In the genomic region with DNA sequence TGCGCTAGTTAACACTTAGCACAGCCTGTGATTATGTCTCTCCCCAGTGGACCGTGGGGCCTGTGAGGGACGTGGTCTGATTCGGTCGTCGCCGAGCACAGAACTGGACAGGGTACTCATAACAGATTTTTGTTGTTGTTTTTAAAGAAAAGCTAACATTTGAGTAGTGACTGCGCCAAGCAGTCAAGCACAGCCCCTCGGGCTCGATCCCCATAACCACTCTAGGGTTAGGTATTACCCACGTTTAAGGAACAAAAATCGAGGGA, we compare ENCODE assay signal across 8 cellular contexts. TPM values are rescaled to one million over a fixed set of nuclear protein-coding genes. Genes with fewer than 3 reads are reported as not detected.
DNase-seq lines count a peak whose midpoint lies in the region; ATAC-seq and TF ChIP-seq lines count a peak whose summit lies in the region.

No MANE protein-coding gene starts in this region.

- no peaks in the 10 kb centered on the region for H3K27me3 ChIP-seq in Loucy (ENCODE audit: insufficient read depth, low read length, poor library complexity, severe bottlenecking)
- no peaks in the 10 kb centered on the region for H3K27me3 ChIP-seq in ectodermal cell (ENCODE audit: control insufficient read depth, insufficient read depth, low read length, poor library complexity, severe bottlenecking)
- H3K27me3 ChIP-seq in neural progenitor cell: no peaks in the 10 kb centered on the region

- no peak for TF ChIP-seq POLR2A in GM18505 (IDR thresholded peaks at IDR 0.05; ENCODE audit: borderline replicate concordance, extremely low read depth, insufficient read depth, insufficient read length)

- H4K20me1 ChIP-seq in Loucy (ENCODE audit: insufficient read depth, low read length, poor library complexity, severe bottlenecking): peaks cover 33% of the 10 kb centered on the region
- H4K20me1 ChIP-seq in neural progenitor cell (ENCODE audit: low read depth): peaks cover 38% of the 10 kb centered on the region

- peaks cover 34% of the 10 kb centered on the region for H3K79me2 ChIP-seq in Loucy (ENCODE audit: insufficient read depth, low read length)
- peaks cover 60% of the 10 kb centered on the region for H3K79me2 ChIP-seq in neural progenitor cell (ENCODE audit: low read depth)

- H3K4me3 Mint-ChIP-seq in CD14-positive monocyte (peak overlapping the region; percentile 88 to 92), neural progenitor cell (peak overlapping the region; percentile 90)

- peak overlapping the region; percentile 95 for H3K27ac ChIP-seq in ectodermal cell (ENCODE audit: insufficient read depth, low read depth, low read length, poor library complexity, severe bottlenecking)
- H3K27ac ChIP-seq in neural progenitor cell: no peak overlapping the region

- no peaks in the 10 kb centered on the region for H3K9me3 ChIP-seq in Loucy (ENCODE audit: insufficient read depth, low read depth, low read length)
- H3K9me3 ChIP-seq in ectodermal cell (ENCODE audit: control insufficient read depth, low read length): no peaks in the 10 kb centered on the region
- H3K9me3 ChIP-seq in neural progenitor cell (ENCODE audit: low read depth): no peaks in the 10 kb centered on the region

- H3K36me3 Mint-ChIP-seq in CD14-positive monocyte (peaks cover 8 to 9% of the 10 kb centered on the region in 2 donors), neural progenitor cell (peaks cover 28% of the 10 kb centered on the region)

- peak overlapping the region; percentile 99 for H2AFZ ChIP-seq in Loucy (ENCODE audit: low read length)
- no peak overlapping the region for H2AFZ ChIP-seq in neural progenitor cell (replicated peaks)

- H3K27me3 Mint-ChIP-seq in CD14-positive monocyte (ENCODE audit: low read depth in 3 of 3) (peaks cover 14 to 17% (median 14%) of the 10 kb centered on the region in 3 donors), neural progenitor cell (ENCODE audit: insufficient read depth, low read depth) (peaks cover 14% of the 10 kb centered on the region)

- H3K27ac Mint-ChIP-seq in CD14-positive monocyte (peak overlapping the region; percentile 73 to 99 (median 94)), neural progenitor cell (peak overlapping the region; percentile 58)

- H3K4me2 ChIP-seq in Loucy (ENCODE audit: low read depth, low read length, poor library complexity, severe bottlenecking) (peak overlapping the region; percentile 69), neural progenitor cell (peak overlapping the region; percentile 98)

- no peaks in the 10 kb centered on the region for H3K9me2 ChIP-seq in Loucy (replicated peaks; ENCODE audit: low read depth, low read length)

- H3K4me1 Mint-ChIP-seq in CD14-positive monocyte (peaks cover 44% of the 10 kb centered on the region), neural progenitor cell (peaks cover 22% of the 10 kb centered on the region)

- H3K4me1 ChIP-seq in Loucy (ENCODE audit: insufficient read depth, low read length, poor library complexity, severe bottlenecking): peaks cover 32% of the 10 kb centered on the region
- peaks cover 24% of the 10 kb centered on the region for H3K4me1 ChIP-seq in ectodermal cell (ENCODE audit: control insufficient read depth, insufficient read depth, low read length)
- H3K4me1 ChIP-seq in neural progenitor cell: peaks cover 12% of the 10 kb centered on the region

- peak overlapping the region; percentile 99 for H3K4me3 ChIP-seq in Loucy (ENCODE audit: low read length, poor library complexity, severe bottlenecking)
- peak overlapping the region; percentile 62 for H3K4me3 ChIP-seq in ectodermal cell (ENCODE audit: insufficient read depth, low read depth, low read length)
- peak overlapping the region; percentile 88 for H3K4me3 ChIP-seq in neural progenitor cell

- TF ChIP-seq CTCF in CD14-positive monocyte (IDR thresholded peaks at IDR 0.05): no peak
- no peak for TF ChIP-seq CTCF in Loucy (conservative IDR thresholded peaks at IDR 0.05; ENCODE audit: low read length)
- TF ChIP-seq CTCF in neural progenitor cell (IDR thresholded peaks at IDR 0.05): no peak

- ATAC-seq in HG03442 (IDR thresholded peaks at IDR 0.05; ENCODE audit: unreplicated experiment) (no peak), GM18505 (IDR thresholded peaks at IDR 0.05; ENCODE audit: unreplicated experiment) (no peak), left colon (no peak)

- intact Hi-C loops in CD14-positive monocyte (cut with micrococcal nuclease): loop anchor here (2.0 to 5.0 kb wide), 3 partner anchors 17 to 33 kb away; a partner anchor contains a TSS
- intact Hi-C loops in left colon (cut with DNase I, micrococcal nuclease): no loop called here

- DNase-seq in CD14-positive monocyte (ENCODE audit: low spot score) (no peak), neural progenitor cell (ENCODE audit: low spot score) (no peak), left colon (no peak), NCI-H128 (lab: John Stamatoyannopoulos, UW; ENCODE audit: unreplicated experiment) (no peak)

- H3K9me3 Mint-ChIP-seq in CD14-positive monocyte (peaks cover 4 to 11% (median 8%) of the 10 kb centered on the region in 7 donors), neural progenitor cell (peaks cover 15% of the 10 kb centered on the region)

- H3K9ac ChIP-seq in Loucy (ENCODE audit: low read depth, low read length, poor library complexity, severe bottlenecking): peak overlapping the region; percentile 90
- H3K9ac ChIP-seq in neural progenitor cell: no peak overlapping the region

- H3K36me3 ChIP-seq in Loucy (ENCODE audit: insufficient read depth, low read length) (no peaks in the 10 kb centered on the region; the same call in 1 of the 2 replicates), ectodermal cell (ENCODE audit: control insufficient read depth, insufficient read depth, low read length) (peaks cover 9% of the 10 kb centered on the region), neural progenitor cell (no peaks in the 10 kb centered on the region)

- 72 to 73% methylated on average over 12 of the region's 12 CpGs for WGBS in ectodermal cell, 2 experiments

- H3F3A ChIP-seq in Loucy (ENCODE audit: low read depth) (0 out of 2 replicates have a peak, but pooled peaks cover 3% of the 10 kb centered on the region), neural progenitor cell (ENCODE audit: low read depth) (peaks cover 56% of the 10 kb centered on the region)

RNA-seq across cellular contexts. Expression of a gene that starts 0.8 kb away (rescaled TPM):
- polyA plus RNA-seq in CD14-positive monocyte: 10 to 100 TPM; 18.3 to 31.2 TPM
- polyA plus RNA-seq in ectodermal cell (2013, experiment 1 of 4): 404 TPM
- 396 TPM for polyA plus RNA-seq in ectodermal cell (2013, experiment 2 of 4)
- polyA plus RNA-seq in ectodermal cell (2013, experiment 3 of 4): 337 TPM
- polyA plus RNA-seq in ectodermal cell (2013, experiment 4 of 4): 359 TPM
- 63.5 and 218 TPM in 2 replicates for total RNA-seq in neural progenitor cell (ENCODE audit: low replicate concordance)
- total RNA-seq in left colon: 10 to 100 TPM; 95.3 to 95.5 TPM

RNA-seq across cellular contexts. Expression of a gene that starts 17.2 kb away (rescaled TPM):
- polyA plus RNA-seq in CD14-positive monocyte: 10 to 100 TPM; 23.0 to 30.2 TPM
- polyA plus RNA-seq in ectodermal cell (2013, experiment 1 of 4): 90.3 TPM
- 80.0 TPM for polyA plus RNA-seq in ectodermal cell (2013, experiment 2 of 4)
- polyA plus RNA-seq in ectodermal cell (2013, experiment 3 of 4): 69.7 TPM
- polyA plus RNA-seq in ectodermal cell (2013, experiment 4 of 4): 72.5 TPM
- 41.1 and 72.4 TPM in 2 replicates for total RNA-seq in neural progenitor cell (ENCODE audit: low replicate concordance)
- total RNA-seq in left colon: 10 to 100 TPM; 62.3 to 76.7 TPM

RNA-seq across cellular contexts. Expression of a gene that starts 27.0 kb away (rescaled TPM):
- 1 to 10 TPM; 5.4 to 6.6 TPM for polyA plus RNA-seq in CD14-positive monocyte
- polyA plus RNA-seq in ectodermal cell (2013, experiment 1 of 4): 63.7 TPM
- 55.4 TPM for polyA plus RNA-seq in ectodermal cell (2013, experiment 2 of 4)
- 42.5 TPM for polyA plus RNA-seq in ectodermal cell (2013, experiment 3 of 4)
- polyA plus RNA-seq in ectodermal cell (2013, experiment 4 of 4): 45.5 TPM
- total RNA-seq in neural progenitor cell (ENCODE audit: low replicate concordance): 2.3 and 13.6 TPM in 2 replicates
- 10 to 100 TPM; 30.3 to 43.3 TPM for total RNA-seq in left colon

RNA-seq across cellular contexts. Expression of a gene that starts 27.3 kb away (rescaled TPM):
- polyA plus RNA-seq in CD14-positive monocyte: 1 to 10 TPM; 3.1 to 4.5 TPM
- polyA plus RNA-seq in ectodermal cell (2013, experiment 1 of 4): 45.7 TPM
- polyA plus RNA-seq in ectodermal cell (2013, experiment 2 of 4): 42.6 TPM
- 37.5 TPM for polyA plus RNA-seq in ectodermal cell (2013, experiment 3 of 4)
- 41.5 TPM for polyA plus RNA-seq in ectodermal cell (2013, experiment 4 of 4)
- 10.4 and 15.9 TPM in 2 replicates for total RNA-seq in neural progenitor cell (ENCODE audit: low replicate concordance)
- 10 to 100 TPM; 32.8 to 36.4 TPM for total RNA-seq in left colon

RNA-seq across cellular contexts. Expression of a gene that starts 32.1 kb away (rescaled TPM):
- 10 to 100 TPM; 13.9 to 18.5 TPM for polyA plus RNA-seq in CD14-positive monocyte
- 96.9 TPM for polyA plus RNA-seq in ectodermal cell (2013, experiment 1 of 4)
- 94.0 TPM for polyA plus RNA-seq in ectodermal cell (2013, experiment 2 of 4)
- polyA plus RNA-seq in ectodermal cell (2013, experiment 3 of 4): 85.4 TPM
- polyA plus RNA-seq in ectodermal cell (2013, experiment 4 of 4): 89.4 TPM
- total RNA-seq in neural progenitor cell (ENCODE audit: low replicate concordance) (44.9 and 54.1 TPM in 2 replicates), left colon (10 to 100 TPM; 52.6 to 52.8 TPM)

Comparison
In these comparisons a context has a peak if more than half of its experiments do, and no peak if none do; other contexts are left out.
1. intact Hi-C loops: an anchor here in CD14-positive monocyte (2.0 to 5.0 kb wide); none called in left colon.